ENCODE assay signal across 24 cellular contexts in the genomic region with DNA sequence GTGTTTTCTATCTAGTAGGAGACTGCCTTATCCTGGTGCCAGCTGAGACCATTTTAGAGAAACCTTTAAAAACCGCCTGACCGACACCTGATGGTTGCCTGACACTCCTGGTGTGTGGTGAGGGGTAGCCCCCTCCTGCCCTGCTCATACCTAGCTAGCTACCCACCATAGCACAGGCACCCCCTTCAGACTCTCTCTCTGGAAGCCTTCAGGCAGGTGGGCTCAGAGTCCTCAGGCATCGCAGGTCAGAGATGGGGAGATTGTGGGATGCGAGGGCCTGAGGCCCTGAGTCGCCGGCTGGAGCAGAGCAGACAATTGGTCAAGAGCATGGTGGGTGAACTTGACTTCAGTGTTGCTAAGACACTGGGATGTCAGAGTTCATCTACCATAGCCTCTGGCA.
DNase-seq lines count a peak whose midpoint lies in the region; TF ChIP-seq lines count a peak whose summit lies in the region.
"Had no signal": no experiment of that assay in that cellular context is flagged by ENCODE, and none has a peak within 500 bp of the region (broad histone marks: within the 10 kb centered on the region; RNA-seq: fewer than 3 reads in every experiment).

No MANE protein-coding gene starts in this region.

- intact Hi-C loops in stomach (cut with DNase I; ENCODE audit: low total_unique reads) = no loop called here

- H3K27ac ChIP-seq in Peyer's patch = no peak overlapping the region
- no peak overlapping the region for H3K27ac ChIP-seq in stomach
- H3K27ac ChIP-seq: 22Rv1, C4-2B, KMS-11, RWPE1 had no signal

- TF ChIP-seq EP300 in stomach (IDR thresholded peaks at IDR 0.05) = no peak

- H3K36me3 ChIP-seq in Peyer's patch (no peaks in the 10 kb centered on the region), stomach (no peaks in the 10 kb centered on the region)

- in situ Hi-C loops in KBM-7 (cut with MboI; ENCODE audit: low pct_unique_long_range_greater_than_20kb, low sequenced_read_pairs) = no loop called here

- H3K4me3 ChIP-seq in Peyer's patch (no peak overlapping the region), stomach (no peak overlapping the region)
- H3K4me3 ChIP-seq: GM12878 had no signal

- no peaks in the 10 kb centered on the region for H3K4me1 ChIP-seq in Peyer's patch
- H3K4me1 ChIP-seq in stomach = no peaks in the 10 kb centered on the region

- TF ChIP-seq POLR2A in Peyer's patch (IDR thresholded peaks at IDR 0.05) (no peak), stomach (IDR thresholded peaks at IDR 0.05) (no peak)

- H3K27me3 ChIP-seq in Peyer's patch (no peaks in the 10 kb centered on the region), stomach (peaks cover 0 to 64% (median 0%) of the 10 kb centered on the region in 3 donors)

- TF ChIP-seq CTCF in Peyer's patch (IDR thresholded peaks at IDR 0.05) (no peak), stomach (IDR thresholded peaks at IDR 0.05) (no peak)

- peak; percentile 37 for DNase-seq in activated CD8-positive, alpha-beta memory T cell treated with anti-CD3 and anti-CD28 coated beads for 24 hours
- no peak for DNase-seq in activated CD8-positive, alpha-beta memory T cell treated with anti-CD3 and anti-CD28 coated beads, Interleukin-2, amount 50 U/mL, for 48 hours
- peak; percentile 3 to 39 (median 18) for DNase-seq in Peyer's patch
- peak; percentile 71 for DNase-seq in mesenteric fat pad (ENCODE audit: low spot score)
- DNase-seq in stomach = peak; percentile 9
- DNase-seq in KBM-7 = no peak
- DNase-seq in NCI-H2227 (lab: John Stamatoyannopoulos, UW; ENCODE audit: unreplicated experiment) = no peak
- DNase-seq in activated CD4-positive, alpha-beta T cell treated with anti-CD3 and anti-CD28 coated beads, Interleukin-2, amount 50 U/mL, for 48 hours = no peak
- DNase-seq: CD8-positive, alpha-beta memory T cell; DMS 273 treated with DMSO at 0.1 percent for 48 hours; DMS79; EL; GDM1; IMR-90; MM.1S; NCI-H2029; NCI-H2227 treated with DMSO at 0.1 percent for 48 hours; NCI-H526 treated with DMSO at 0.1 percent for 48 hours; SHP77 had no signal

- 83 to 97% (median 92%) methylated on average over 6 of the region's 6 CpGs for WGBS in stomach, 5 donors

- H3K9me3 ChIP-seq in Peyer's patch = no peaks in the 10 kb centered on the region
- H3K9me3 ChIP-seq in stomach = no peaks in the 10 kb centered on the region

Comparison
In these comparisons a context has a peak if more than half of its experiments do, and no peak if none do; other contexts are left out.
1. DNase-seq: peak in activated CD8-positive, alpha-beta memory T cell treated with anti-CD3 and anti-CD28 coated beads for 24 hours (single experiment), Peyer's patch (3 of 3), mesenteric fat pad (single experiment) and stomach (single experiment); none in activated CD8-positive, alpha-beta memory T cell treated with anti-CD3 and anti-CD28 coated beads, Interleukin-2, amount 50 U/mL, for 48 hours (single experiment), KBM-7 (single experiment), NCI-H2227 (single experiment) and activated CD4-positive, alpha-beta T cell treated with anti-CD3 and anti-CD28 coated beads, Interleukin-2, amount 50 U/mL, for 48 hours (0 of 2).